In the genomic region with DNA sequence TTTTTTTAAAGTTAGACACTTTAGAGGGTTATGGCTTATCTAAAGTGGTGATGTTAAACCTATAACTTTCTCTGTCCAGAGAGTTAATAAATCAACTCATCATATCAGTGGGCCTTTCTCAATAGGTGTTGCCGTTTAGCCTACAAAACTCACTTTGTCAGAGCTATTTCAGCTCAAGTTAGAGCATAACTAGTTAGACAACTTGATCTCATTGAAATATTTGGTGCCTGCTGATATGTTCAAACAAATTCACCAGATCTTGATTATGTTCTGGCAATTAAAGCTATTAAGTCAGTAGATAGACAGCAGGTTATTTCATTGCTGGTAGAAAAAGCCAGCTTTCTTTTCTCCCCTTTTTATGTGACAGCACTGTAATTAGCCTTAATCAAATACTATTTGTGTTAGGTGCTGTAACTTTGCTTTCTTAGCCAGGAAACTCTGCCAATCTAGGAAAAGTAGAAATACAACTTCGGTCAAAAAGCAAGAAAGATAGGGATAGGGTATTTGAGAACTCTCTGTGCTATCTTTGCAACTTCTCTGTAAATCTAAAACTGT, we compare ENCODE assay signal across 15 cellular contexts.
"Had no signal": no experiment of that assay in that cellular context is flagged by ENCODE, and none has a peak within 500 bp of the region (broad histone marks: within the 10 kb centered on the region; RNA-seq: fewer than 3 reads in every experiment).

No MANE protein-coding gene starts in this region.

- ATAC-seq: foreskin keratinocyte; left colon; stimulated activated naive CD8-positive, alpha-beta T cell treated with anti-CD3 and anti-CD28 coated beads, Interleukin-15, Interleukin-2, amounts not matched to agents 100 U/mL and 50 U/mL, for 24 hours had no signal

- DNase-seq: activated CD4-positive, alpha-beta T cell treated with anti-CD3 and anti-CD28 coated beads for 1 hour; activated CD4-positive, alpha-beta T cell treated with anti-CD3 and anti-CD28 coated beads, Interleukin-2, amount 50 U/mL, for 48 hours; activated T-cell treated with anti-CD3 and anti-CD28 coated beads, Interleukin-2, amount 50 U/mL, for 48 hours; aorta; foreskin keratinocyte; head of caudate nucleus; left colon; nephron progenitor cell; stimulated activated CD4-positive, alpha-beta T cell treated with anti-CD3 and anti-CD28 coated beads, Interleukin-12 subunit alpha, Interleukin-12 subunit beta, amount 100 ng/mL, for 4 hours; stimulated activated CD4-positive, alpha-beta T cell treated with anti-CD3 and anti-CD28 coated beads, Interleukin-4, amount 100 ng/mL, for 1 hour; stimulated activated CD8-positive, alpha-beta memory T cell treated with anti-CD3 and anti-CD28 coated beads, Interleukin-4, amount 100 ng/mL, for 48 hours; stimulated activated naive CD8-positive, alpha-beta T cell treated with anti-CD3 and anti-CD28 coated beads, Interleukin-15, Interleukin-2, amounts not matched to agents 100 U/mL and 50 U/mL, for 24 hours; testis had no signal

- H3K27ac ChIP-seq: cardiac muscle cell, foreskin keratinocyte, vagina had no signal

- H3K36me3 ChIP-seq: cardiac muscle cell, vagina had no signal

- H3K9me3 ChIP-seq: testis, vagina had no signal

- H3K27me3 ChIP-seq: cardiac muscle cell, testis, vagina had no signal

- H3K4me1 ChIP-seq: foreskin keratinocyte had no signal

- H3K4me3 ChIP-seq: cardiac muscle cell, testis, vagina had no signal
